18 cellular contexts compared by ENCODE assay signal in genomic region chr20:44123874-44124535, GRCh38.
"Had no signal": no experiment of that assay in that cellular context is flagged by ENCODE, and none has a peak within 500 bp of the region (broad histone marks: within the 10 kb centered on the region; RNA-seq: fewer than 3 reads in every experiment).

No MANE protein-coding gene starts in this region.

- H3K4me1 ChIP-seq: left lung, prostate gland had no signal

- H3K9me3 Mint-ChIP-seq: activated T-helper 17 cell treated with anti-CD3 and anti-CD28 coated beads, Interleukin-2, amount 50 U/mL, for 72 hours; memory B cell; stimulated activated naive B cell treated with anti-CD40 and anti-IgM and Interleukin-4, amounts not matched to agents 10 μg/mL and 1 μg/mL and 100 μg/mL, for 72 hours; type B pancreatic cell had no signal

- DNase-seq: activated CD4-positive, alpha-beta T cell treated with anti-CD3 and anti-CD28 coated beads for 1 hour; activated CD4-positive, alpha-beta T cell treated with anti-CD3 and anti-CD28 coated beads, Interleukin-2, amount 50 U/mL, for 4 hours; activated naive CD4-positive, alpha-beta T cell treated with Interleukin-2 at 50 U/mL for 16 hours; activated T-cell treated with anti-CD3 and anti-CD28 coated beads for 4 hours; anterior cingulate cortex; brain microvascular endothelial cell; hypothalamus; kidney; left lung; stimulated activated CD4-positive, alpha-beta T cell treated with anti-CD3 and anti-CD28 coated beads, Interleukin-2, amount 100 ng/mL, for 48 hours; stimulated activated naive B cell treated with anti-CD40 and anti-IgM and Interleukin-4, amounts not matched to agents 10 μg/mL and 1 μg/mL and 100 μg/mL, for 72 hours; substantia nigra had no signal

- H3K4me3 ChIP-seq: left lung, prostate gland had no signal

- H3K9me3 ChIP-seq: left lung, prostate gland had no signal

- H3K27me3 ChIP-seq: brain microvascular endothelial cell had no signal

- H3K27ac ChIP-seq: brain microvascular endothelial cell, left lung, prostate gland, VCaP had no signal

- H3K36me3 Mint-ChIP-seq: memory B cell; stimulated activated naive B cell treated with anti-CD40 and anti-IgM and Interleukin-4, amounts not matched to agents 10 μg/mL and 1 μg/mL and 100 μg/mL, for 72 hours; type B pancreatic cell had no signal

- ATAC-seq: activated T-helper 17 cell treated with anti-CD3 and anti-CD28 coated beads, Interleukin-2, amount 50 U/mL, for 72 hours; left lung; SK-N-SH treated with all-trans-retinoic acid at 6 μM for 48 hours; stimulated activated naive B cell treated with anti-CD40 and anti-IgM and Interleukin-4, amounts not matched to agents 10 μg/mL and 1 μg/mL and 100 μg/mL, for 72 hours had no signal

- H3K27ac Mint-ChIP-seq: activated T-helper 17 cell treated with anti-CD3 and anti-CD28 coated beads, Interleukin-2, amount 50 U/mL, for 72 hours; memory B cell; stimulated activated naive B cell treated with anti-CD40 and anti-IgM and Interleukin-4, amounts not matched to agents 10 μg/mL and 1 μg/mL and 100 μg/mL, for 72 hours; type B pancreatic cell had no signal

- H3K4me1 Mint-ChIP-seq: activated T-helper 17 cell treated with anti-CD3 and anti-CD28 coated beads, Interleukin-2, amount 50 U/mL, for 72 hours; memory B cell; stimulated activated naive B cell treated with anti-CD40 and anti-IgM and Interleukin-4, amounts not matched to agents 10 μg/mL and 1 μg/mL and 100 μg/mL, for 72 hours had no signal

- H3K36me3 ChIP-seq: brain microvascular endothelial cell, left lung, prostate gland had no signal

- H3K4me3 Mint-ChIP-seq: activated T-helper 17 cell treated with anti-CD3 and anti-CD28 coated beads, Interleukin-2, amount 50 U/mL, for 72 hours; memory B cell; stimulated activated naive B cell treated with anti-CD40 and anti-IgM and Interleukin-4, amounts not matched to agents 10 μg/mL and 1 μg/mL and 100 μg/mL, for 72 hours; type B pancreatic cell had no signal
